Comparison of ENCODE assay signal across 18 cellular contexts in the genomic region with DNA sequence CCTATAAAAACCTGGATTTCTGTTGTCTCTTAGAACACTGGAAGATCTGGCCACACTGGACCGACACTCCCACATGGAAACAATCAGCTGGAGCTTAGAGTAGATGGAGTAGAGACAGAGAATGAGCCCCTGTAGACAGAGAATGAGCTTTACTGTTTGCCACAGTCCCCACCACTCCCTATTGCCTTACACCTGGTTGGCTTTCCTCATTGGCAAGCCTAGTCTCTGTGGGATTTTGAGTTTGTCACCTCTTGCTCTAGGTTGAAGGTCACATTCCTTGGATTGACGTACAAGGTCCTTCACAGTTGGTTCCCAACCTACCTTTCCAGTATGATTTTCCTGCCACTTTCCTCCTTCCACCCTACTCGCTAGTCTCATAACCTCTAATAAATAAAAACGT. TPM values are rescaled to one million over a fixed set of nuclear protein-coding genes. Genes with fewer than 3 reads are reported as not detected.
DNase-seq lines count a peak whose midpoint lies in the region; ATAC-seq and TF ChIP-seq lines count a peak whose summit lies in the region.
"Had no signal": no experiment of that assay in that cellular context is flagged by ENCODE, and none has a peak within 500 bp of the region (broad histone marks: within the 10 kb centered on the region; RNA-seq: fewer than 3 reads in every experiment).

No MANE protein-coding gene starts in this region.

- peak overlapping the region; percentile 23 for H3K27ac ChIP-seq in naive thymus-derived CD4-positive, alpha-beta T cell (ENCODE audit: low read depth, low read length)
- H3K27ac ChIP-seq: cardiac muscle cell, heart left ventricle, SK-N-MC had no signal

- peak overlapping the region; percentile 87 for H3K27ac Mint-ChIP-seq in T-helper 2 cell treated with Interferon-gamma antibody and Interleukin-4, amounts not matched to agents 5 μg/mL and 100 μg/mL, for 36 hours
- peak overlapping the region in 5 of 7 donors; percentile 37 to 77 (median 61) for H3K27ac Mint-ChIP-seq in CD14-positive monocyte
- H3K27ac Mint-ChIP-seq in activated naive CD4-positive, alpha-beta T cell treated with anti-CD3 and anti-CD28 coated beads, Interleukin-2, amount 50 U/mL, for 72 hours, result peak overlapping the region; percentile 92 to 98
- peak overlapping the region; percentile 4 to 83 (median 45) for H3K27ac Mint-ChIP-seq in naive thymus-derived CD4-positive, alpha-beta T cell

- intact Hi-C loops in CD14-positive monocyte (cut with micrococcal nuclease) (loop anchor here in 1 of 2 donors (10.0 kb wide), 1 partner anchor 48 kb away; no protein-coding TSS in a partner anchor), posterior cingulate gyrus (cut with DNase I) (no loop called here)
- intact Hi-C loops in naive thymus-derived CD4-positive, alpha-beta T cell (cut with micrococcal nuclease), result loop anchor here in 1 of 2 donors (5.0 kb wide), 1 partner anchor 85 kb away; no protein-coding TSS in a partner anchor

- no peaks in the 10 kb centered on the region for H3K27me3 ChIP-seq in naive thymus-derived CD4-positive, alpha-beta T cell (ENCODE audit: control insufficient read depth in 2 of 2, insufficient read depth in 2 of 2, low read length in 2 of 2)
- H3K27me3 ChIP-seq: cardiac muscle cell had no signal

- CTCF ChIA-PET in naive thymus-derived CD4-positive, alpha-beta T cell (lab: Charles Lee), result no interaction called here

- peaks cover 2% of the 10 kb centered on the region for H3K36me3 Mint-ChIP-seq in T-helper 2 cell treated with Interferon-gamma antibody and Interleukin-4, amounts not matched to agents 5 μg/mL and 100 μg/mL, for 36 hours (ENCODE audit: low read depth)
- peaks cover 0 to 3% of the 10 kb centered on the region in 2 donors for H3K36me3 Mint-ChIP-seq in CD14-positive monocyte
- H3K36me3 Mint-ChIP-seq in activated naive CD4-positive, alpha-beta T cell treated with anti-CD3 and anti-CD28 coated beads, Interleukin-2, amount 50 U/mL, for 72 hours, result peaks cover 0 to 14% of the 10 kb centered on the region in 2 donors
- H3K36me3 Mint-ChIP-seq in naive thymus-derived CD4-positive, alpha-beta T cell, result peaks cover 0 to 6% (median 0%) of the 10 kb centered on the region in 5 donors

- no peaks in the 10 kb centered on the region for H3K27me3 Mint-ChIP-seq in T-helper 2 cell treated with Interferon-gamma antibody and Interleukin-4, amounts not matched to agents 5 μg/mL and 100 μg/mL, for 36 hours (ENCODE audit: low read depth)
- H3K27me3 Mint-ChIP-seq in CD14-positive monocyte (ENCODE audit: low read depth in 3 of 3), result peaks cover 7 to 13% (median 12%) of the 10 kb centered on the region in 3 donors
- H3K27me3 Mint-ChIP-seq in naive thymus-derived CD4-positive, alpha-beta T cell, result peaks cover 0 to 4% (median 0%) of the 10 kb centered on the region in 5 donors

- peak overlapping the region; percentile 71 for H3K4me3 Mint-ChIP-seq in T-helper 2 cell treated with Interferon-gamma antibody and Interleukin-4, amounts not matched to agents 5 μg/mL and 100 μg/mL, for 36 hours
- H3K4me3 Mint-ChIP-seq in CD14-positive monocyte, result peak overlapping the region in 1 of 2 donors; percentile 62
- H3K4me3 Mint-ChIP-seq in naive thymus-derived CD4-positive, alpha-beta T cell, result peak overlapping the region in 8 of 10 donors; percentile 17 to 74 (median 68)

- no peak for DNase-seq in T-helper 2 cell treated with Interferon-gamma antibody and Interleukin-4, amounts not matched to agents 5 μg/mL and 100 μg/mL, for 36 hours (ENCODE audit: low spot score)
- no peak for DNase-seq in T-helper 2 cell
- DNase-seq in CD14-positive monocyte (ENCODE audit: low spot score), result no peak
- DNase-seq in activated naive CD4-positive, alpha-beta T cell treated with anti-CD3 and anti-CD28 coated beads, Interleukin-2, amount 50 U/mL, for 72 hours (ENCODE audit: low spot score in 2 of 2), result no peak
- DNase-seq in naive thymus-derived CD4-positive, alpha-beta T cell, result no peak
- DNase-seq in posterior cingulate gyrus, result no peak
- DNase-seq: 8988T; heart left ventricle; left colon; NCI-H1436; NCI-H524; small intestine; stimulated activated CD4-positive, alpha-beta T cell treated with anti-CD3 and anti-CD28 coated beads, Interleukin-4, amount 100 ng/mL, for 1 hour had no signal

- H3K9me3 Mint-ChIP-seq in T-helper 2 cell treated with Interferon-gamma antibody and Interleukin-4, amounts not matched to agents 5 μg/mL and 100 μg/mL, for 36 hours, result peaks cover 10% of the 10 kb centered on the region
- H3K9me3 Mint-ChIP-seq in CD14-positive monocyte, result peaks cover 0 to 17% (median 0%) of the 10 kb centered on the region in 7 donors
- H3K9me3 Mint-ChIP-seq in activated naive CD4-positive, alpha-beta T cell treated with anti-CD3 and anti-CD28 coated beads, Interleukin-2, amount 50 U/mL, for 72 hours, result peaks cover 0 to 7% of the 10 kb centered on the region in 2 donors
- peaks cover 0 to 10% (median 0%) of the 10 kb centered on the region in 11 donors for H3K9me3 Mint-ChIP-seq in naive thymus-derived CD4-positive, alpha-beta T cell

- no peak for ATAC-seq in activated naive CD4-positive, alpha-beta T cell treated with anti-CD3 and anti-CD28 coated beads, Interleukin-2, amount 50 U/mL, for 72 hours
- no peak for ATAC-seq in naive thymus-derived CD4-positive, alpha-beta T cell
- no peak for ATAC-seq in GM18870 (IDR thresholded peaks at IDR 0.05; ENCODE audit: unreplicated experiment)
- ATAC-seq in HG03280 (IDR thresholded peaks at IDR 0.05; ENCODE audit: unreplicated experiment), result no peak
- ATAC-seq: HCT116, heart left ventricle, left colon had no signal

- H3K4me1 ChIP-seq in naive thymus-derived CD4-positive, alpha-beta T cell (ENCODE audit: control insufficient read depth in 2 of 2, insufficient read depth in 2 of 2, low read length in 2 of 2), result peaks cover 0 to 25% of the 10 kb centered on the region in 2 donors

- POLR2A ChIA-PET in naive thymus-derived CD4-positive, alpha-beta T cell (lab: Charles Lee), result interaction anchor here (0.7 kb wide), 1 partner anchor 10 kb away, joined by 4 read pairs; no protein-coding TSS in a partner anchor

- no peaks in the 10 kb centered on the region for H3K36me3 ChIP-seq in naive thymus-derived CD4-positive, alpha-beta T cell (ENCODE audit: control insufficient read depth in 2 of 3, insufficient read depth in 3 of 3, low read length in 3 of 3)
- H3K36me3 ChIP-seq: cardiac muscle cell, heart left ventricle had no signal

- TF ChIP-seq CTCF in CD14-positive monocyte (IDR thresholded peaks at IDR 0.05), result no peak

- H3K4me1 Mint-ChIP-seq in T-helper 2 cell treated with Interferon-gamma antibody and Interleukin-4, amounts not matched to agents 5 μg/mL and 100 μg/mL, for 36 hours (ENCODE audit: low read depth), result peaks cover 57% of the 10 kb centered on the region
- peaks cover 29% of the 10 kb centered on the region for H3K4me1 Mint-ChIP-seq in CD14-positive monocyte
- peaks cover 20 to 63% (median 47%) of the 10 kb centered on the region in 7 donors for H3K4me1 Mint-ChIP-seq in naive thymus-derived CD4-positive, alpha-beta T cell

- no peaks in the 10 kb centered on the region for H3K9me3 ChIP-seq in naive thymus-derived CD4-positive, alpha-beta T cell (ENCODE audit: control insufficient read depth in 2 of 3, low read length in 3 of 3)
- H3K9me3 ChIP-seq: heart left ventricle had no signal

- H3K4me3 ChIP-seq in naive thymus-derived CD4-positive, alpha-beta T cell (ENCODE audit: low read length), result no peak overlapping the region
- H3K4me3 ChIP-seq: cardiac muscle cell, heart left ventricle, SK-N-MC had no signal

RNA-seq across cellular contexts. Expression of a gene that starts 2.0 kb away (rescaled TPM):
- polyA plus RNA-seq in CD14-positive monocyte, result not detected
- total RNA-seq in activated naive CD4-positive, alpha-beta T cell treated with anti-CD3 and anti-CD28 coated beads, Interleukin-2, amount 50 U/mL, for 72 hours, result 1 to 10 TPM in 1 of 2 donors, under 1 TPM in 1; 0.52 to 1.8 TPM
- 1 to 10 TPM in 1 of 5 experiments, under 1 TPM in 1, not detected in 3; 0.12 to 2.8 TPM for total RNA-seq in naive thymus-derived CD4-positive, alpha-beta T cell
- not detected for polyA plus RNA-seq in naive thymus-derived CD4-positive, alpha-beta T cell
- total RNA-seq: cardiac muscle cell had no signal
- polyA plus RNA-seq: cardiac muscle cell had no signal

RNA-seq across cellular contexts. Expression of a gene that starts 16.0 kb away (rescaled TPM):
- 10 to 100 TPM; 14.4 to 23.7 TPM for polyA plus RNA-seq in CD14-positive monocyte
- total RNA-seq in activated naive CD4-positive, alpha-beta T cell treated with anti-CD3 and anti-CD28 coated beads, Interleukin-2, amount 50 U/mL, for 72 hours, result under 1 TPM in 1 of 2 donors, not detected in 1; 0.09 TPM
- total RNA-seq in naive thymus-derived CD4-positive, alpha-beta T cell, result 10 to 100 TPM in 1 of 5 experiments, 1 to 10 TPM in 1, under 1 TPM in 1, not detected in 2; 0.22 to 24.6 (median 3.2) TPM
- not detected for polyA plus RNA-seq in naive thymus-derived CD4-positive, alpha-beta T cell
- total RNA-seq: cardiac muscle cell had no signal
- polyA plus RNA-seq: cardiac muscle cell had no signal

RNA-seq across cellular contexts. Expression of a gene that starts 20.0 kb away (rescaled TPM):
- polyA plus RNA-seq in CD14-positive monocyte, result 10 to 100 TPM; 32.5 to 34.1 TPM
- 10 to 100 TPM; 58.6 to 65.0 TPM for total RNA-seq in activated naive CD4-positive, alpha-beta T cell treated with anti-CD3 and anti-CD28 coated beads, Interleukin-2, amount 50 U/mL, for 72 hours
- total RNA-seq in naive thymus-derived CD4-positive, alpha-beta T cell, result 10 to 100 TPM; 29.5 to 65.5 (median 46.1) TPM
- polyA plus RNA-seq in naive thymus-derived CD4-positive, alpha-beta T cell, result 10 to 100 TPM; 54.7 to 75.8 TPM

RNA-seq across cellular contexts. Expression of a gene that starts 29.5 kb away (rescaled TPM):
- polyA plus RNA-seq in CD14-positive monocyte, result 10 to 100 TPM in 1 of 2 donors, 1 to 10 TPM in 1; 8.1 to 13.0 TPM
- under 1 TPM in 1 of 2 donors, not detected in 1; 0.39 TPM for total RNA-seq in activated naive CD4-positive, alpha-beta T cell treated with anti-CD3 and anti-CD28 coated beads, Interleukin-2, amount 50 U/mL, for 72 hours
- 10 to 100 TPM in 1 of 5 experiments, 1 to 10 TPM in 1, under 1 TPM in 1, not detected in 2; 0.22 to 11.9 (median 1.5) TPM for total RNA-seq in naive thymus-derived CD4-positive, alpha-beta T cell
- not detected for polyA plus RNA-seq in naive thymus-derived CD4-positive, alpha-beta T cell
- total RNA-seq: cardiac muscle cell had no signal
- polyA plus RNA-seq: cardiac muscle cell had no signal

RNA-seq across cellular contexts. Expression of a gene that starts 41.8 kb away (rescaled TPM):
- polyA plus RNA-seq in CD14-positive monocyte, result under 1 TPM; 0.09 to 0.13 TPM
- total RNA-seq in activated naive CD4-positive, alpha-beta T cell treated with anti-CD3 and anti-CD28 coated beads, Interleukin-2, amount 50 U/mL, for 72 hours, result 1 to 10 TPM in 1 of 2 donors, under 1 TPM in 1; 0.37 to 1.8 TPM
- total RNA-seq in naive thymus-derived CD4-positive, alpha-beta T cell, result 1 to 10 TPM in 2 of 5 experiments, under 1 TPM in 3; 0.27 to 2.2 (median 0.93) TPM
- under 1 TPM in 1 of 2 donors, not detected in 1; 0.61 TPM for polyA plus RNA-seq in naive thymus-derived CD4-positive, alpha-beta T cell

Comparison
In these comparisons a context has a peak if more than half of its experiments do, and no peak if none do; other contexts are left out.
1. H3K27ac Mint-ChIP-seq: peak in every context shown above with its lines; median percentile 95 in activated naive CD4-positive, alpha-beta T cell treated with anti-CD3 and anti-CD28 coated beads, Interleukin-2, amount 50 U/mL, for 72 hours; 87 in T-helper 2 cell treated with Interferon-gamma antibody and Interleukin-4, amounts not matched to agents 5 μg/mL and 100 μg/mL, for 36 hours; 61 in CD14-positive monocyte; 45 in naive thymus-derived CD4-positive, alpha-beta T cell.